ENCODE assay signal across 9 cellular contexts in the genomic region with DNA sequence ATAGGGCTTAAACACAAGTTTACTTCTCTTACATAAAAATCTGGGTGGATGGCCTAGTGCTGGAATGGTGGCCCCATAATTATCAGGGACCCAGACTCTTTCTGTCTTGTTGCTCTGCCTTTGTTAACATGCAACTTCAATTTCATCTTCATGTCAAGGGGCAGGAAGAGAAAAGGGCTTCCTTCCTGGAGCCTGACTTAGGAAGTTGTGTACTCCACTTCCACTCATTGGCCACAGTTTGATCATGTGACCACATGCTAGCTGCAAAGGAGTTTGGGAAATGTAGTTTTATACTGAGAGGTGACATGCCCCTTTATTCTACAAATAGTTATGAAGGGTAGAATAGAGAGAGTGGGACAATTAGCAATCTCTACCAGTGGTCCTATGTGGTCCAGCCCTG. TPM values are rescaled to one million over a fixed set of nuclear protein-coding genes. Genes with fewer than 3 reads are reported as not detected.
DNase-seq lines count a peak whose midpoint lies in the region; ATAC-seq and TF ChIP-seq lines count a peak whose summit lies in the region.
"Had no signal": no experiment of that assay in that cellular context is flagged by ENCODE, and none has a peak within 500 bp of the region (broad histone marks: within the 10 kb centered on the region; RNA-seq: fewer than 3 reads in every experiment).

No MANE protein-coding gene starts in this region.

- no peak overlapping the region for H3K4me2 ChIP-seq in SK-N-SH

- DNase-seq in DMS153 (lab: John Stamatoyannopoulos, UW): peak; percentile 10
- no peak for DNase-seq in DMS153 treated with DMSO at 0.1 percent for 48 hours (lab: John Stamatoyannopoulos, UW; ENCODE audit: unreplicated experiment)
- peak; percentile 15 for DNase-seq in HS-27A (ENCODE audit: low read depth)
- peak; percentile 58 for DNase-seq in SK-N-SH
- DNase-seq in kidney tubule cell (ENCODE audit: low spot score): peak; percentile 41
- DNase-seq in CD8-positive, alpha-beta T cell: no peak
- no peak for DNase-seq in stimulated activated naive CD4-positive, alpha-beta T cell treated with Interleukin-2 at 50 U/mL for 16 hours (lab: John Stamatoyannopoulos, UW)
- no peak for DNase-seq in NCI-H2029 treated with DMSO at 0.1 percent for 48 hours (lab: John Stamatoyannopoulos, UW)

- intact Hi-C loops in CD8-positive, alpha-beta T cell (cut with DNase I, micrococcal nuclease): no loop called here

- no peaks in the 10 kb centered on the region for H3K79me2 ChIP-seq in SK-N-SH (ENCODE audit: insufficient read depth)

- H3K27ac Mint-ChIP-seq in CD8-positive, alpha-beta T cell: no peak overlapping the region

- POLR2A ChIA-PET in SK-N-SH (lab: Yijun Ruan, JAX): no interaction called here
- POLR2A ChIA-PET in CD8-positive, alpha-beta T cell (lab: Charles Lee): no interaction called here

- CTCF ChIA-PET in SK-N-SH (lab: Yijun Ruan, JAX): interaction anchor here (1.0 to 3.9 kb wide), 3 partner anchors 14 to 98 kb away, joined by 3 to 23 read pairs (median 7); no protein-coding TSS in a partner anchor
- CTCF ChIA-PET in CD8-positive, alpha-beta T cell (lab: Charles Lee): interaction anchor here (1.2 kb wide), 1 partner anchor 9 kb away, joined by 3 read pairs; no protein-coding TSS in a partner anchor

- no peaks in the 10 kb centered on the region for H3K4me1 Mint-ChIP-seq in CD8-positive, alpha-beta T cell (ENCODE audit: low read depth)

- TF ChIP-seq RAD21 in SK-N-SH (IDR thresholded peaks at IDR 0.05; ENCODE audit: low read length): no peak

- H2AFZ ChIP-seq in SK-N-SH (ENCODE audit: low read depth): peak overlapping the region; percentile 30; the same call in 1 of the 2 replicates

- H3K9me3 Mint-ChIP-seq in CD8-positive, alpha-beta T cell: peaks cover 14% of the 10 kb centered on the region

- TF ChIP-seq CTCF in SK-N-SH (IDR thresholded peaks at IDR 0.05): no peak
- no peak for TF ChIP-seq CTCF in CD8-positive, alpha-beta T cell (IDR thresholded peaks at IDR 0.05)

- TF ChIP-seq EP300 in SK-N-SH (IDR thresholded peaks at IDR 0.05; ENCODE audit: borderline replicate concordance in 1 of 2, low read depth in 1 of 2, low read length in 1 of 2): no peak

- peaks cover 8% of the 10 kb centered on the region for H3K27me3 Mint-ChIP-seq in CD8-positive, alpha-beta T cell (ENCODE audit: low read depth)

- H3K9me3 ChIP-seq in SK-N-SH: no peaks in the 10 kb centered on the region
- peaks cover 5% of the 10 kb centered on the region for H3K9me3 ChIP-seq in CD8-positive, alpha-beta T cell (ENCODE audit: low read length)

- no peaks in the 10 kb centered on the region for H3K27me3 ChIP-seq in SK-N-SH (ENCODE audit: insufficient read depth)
- H3K27me3 ChIP-seq in CD8-positive, alpha-beta T cell (ENCODE audit: insufficient read depth, low read length): no peaks in the 10 kb centered on the region

- no peaks in the 10 kb centered on the region for H3K36me3 ChIP-seq in SK-N-SH (replicated peaks in 1 of 2; ENCODE audit: control insufficient read depth in 1 of 2, insufficient read depth in 2 of 2, low read length in 1 of 2)
- H3K36me3 ChIP-seq in CD8-positive, alpha-beta T cell (ENCODE audit: insufficient read depth, low read length): no peaks in the 10 kb centered on the region

- H3K27ac ChIP-seq in SK-N-SH (ENCODE audit: low read depth in 2 of 2, low read length in 1 of 2): no peak overlapping the region
- no peak overlapping the region for H3K27ac ChIP-seq in CD8-positive, alpha-beta T cell (ENCODE audit: low read depth, low read length)
- H3K27ac ChIP-seq: skin epidermis had no signal

- H4K20me1 ChIP-seq in SK-N-SH (ENCODE audit: insufficient read depth): no peaks in the 10 kb centered on the region

- H3F3A ChIP-seq in SK-N-SH (replicated peaks; ENCODE audit: insufficient read depth): no peaks in the 10 kb centered on the region

- H3K4me3 ChIP-seq in SK-N-SH (ENCODE audit: low read depth in 2 of 2, low read length in 1 of 2): no peak overlapping the region
- no peak overlapping the region for H3K4me3 ChIP-seq in CD8-positive, alpha-beta T cell (ENCODE audit: low read depth, low read length)
- H3K4me3 ChIP-seq: skin epidermis had no signal

- peaks cover 0 to 10% of the 10 kb centered on the region in 2 experiments; a peak in 1 of 4 replicates for H3K4me1 ChIP-seq in SK-N-SH (ENCODE audit: control insufficient read depth in 1 of 2, insufficient read depth in 2 of 2, low read depth in 1 of 2, low read length in 1 of 2)
- H3K4me1 ChIP-seq in CD8-positive, alpha-beta T cell (ENCODE audit: insufficient read depth, low read length): no peaks in the 10 kb centered on the region

- H3K9ac ChIP-seq in SK-N-SH: no peak overlapping the region

- no peak for ATAC-seq in CD8-positive, alpha-beta T cell

- H3K4me3 Mint-ChIP-seq in CD8-positive, alpha-beta T cell: no peak overlapping the region

- no peaks in the 10 kb centered on the region for H3K9me2 ChIP-seq in SK-N-SH

- H3K36me3 Mint-ChIP-seq in CD8-positive, alpha-beta T cell: no peaks in the 10 kb centered on the region

TF ChIP-seq in SK-N-SH, 30 proteins besides CTCF, POLR2A, EP300 and RAD21:
- TF ChIP-seq, protein P1, sequence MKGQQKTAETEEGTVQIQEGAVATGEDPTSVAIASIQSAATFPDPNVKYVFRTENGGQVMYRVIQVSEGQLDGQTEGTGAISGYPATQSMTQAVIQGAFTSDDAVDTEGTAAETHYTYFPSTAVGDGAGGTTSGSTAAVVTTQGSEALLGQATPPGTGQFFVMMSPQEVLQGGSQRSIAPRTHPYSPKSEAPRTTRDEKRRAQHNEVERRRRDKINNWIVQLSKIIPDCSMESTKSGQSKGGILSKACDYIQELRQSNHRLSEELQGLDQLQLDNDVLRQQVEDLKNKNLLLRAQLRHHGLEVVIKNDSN (IDR thresholded peaks at IDR 0.05; ENCODE audit: borderline replicate concordance, low read depth): peak; percentile 88
- TF ChIP-seq, protein P2, sequence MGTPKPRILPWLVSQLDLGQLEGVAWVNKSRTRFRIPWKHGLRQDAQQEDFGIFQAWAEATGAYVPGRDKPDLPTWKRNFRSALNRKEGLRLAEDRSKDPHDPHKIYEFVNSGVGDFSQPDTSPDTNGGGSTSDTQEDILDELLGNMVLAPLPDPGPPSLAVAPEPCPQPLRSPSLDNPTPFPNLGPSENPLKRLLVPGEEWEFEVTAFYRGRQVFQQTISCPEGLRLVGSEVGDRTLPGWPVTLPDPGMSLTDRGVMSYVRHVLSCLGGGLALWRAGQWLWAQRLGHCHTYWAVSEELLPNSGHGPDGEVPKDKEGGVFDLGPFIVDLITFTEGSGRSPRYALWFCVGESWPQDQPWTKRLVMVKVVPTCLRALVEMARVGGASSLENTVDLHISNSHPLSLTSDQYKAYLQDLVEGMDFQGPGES (IDR thresholded peaks at IDR 0.05; ENCODE audit: low read depth, low read length): no peak
- TF ChIP-seq ELF1 (IDR thresholded peaks at IDR 0.05): peak; percentile 75
- TF ChIP-seq GABPA (IDR thresholded peaks at IDR 0.05; ENCODE audit: low read depth): peak; percentile 67
- no peak for TF ChIP-seq EZH2phosphoT487 (IDR thresholded peaks at IDR 0.05; ENCODE audit: borderline replicate concordance, low read depth)

RNA-seq across cellular contexts. Expression of a gene that starts 39.3 kb away (rescaled TPM):
- not detected in 2 replicates for polyA plus RNA-seq in SK-N-SH (2012; rRNA removed)
- polyA plus RNA-seq in SK-N-SH (2012; cell fraction: cytosol; rRNA removed): not detected in 2 replicates
- not detected in 2 replicates for polyA plus RNA-seq in SK-N-SH (2012; cell fraction: nucleus; rRNA removed)
- not detected for total RNA-seq in CD8-positive, alpha-beta T cell

Comparison
In these comparisons a context has a peak if more than half of its experiments do, and no peak if none do; other contexts are left out.
1. DNase-seq: peak in DMS153 (single experiment), HS-27A (single experiment), SK-N-SH (single experiment) and kidney tubule cell (single experiment); none in DMS153 treated with DMSO at 0.1 percent for 48 hours (single experiment), CD8-positive, alpha-beta T cell (0 of 7), stimulated activated naive CD4-positive, alpha-beta T cell treated with Interleukin-2 at 50 U/mL for 16 hours (single experiment) and NCI-H2029 treated with DMSO at 0.1 percent for 48 hours (single experiment).